Comparison of ENCODE assay signal across 10 cellular contexts in the genomic region with DNA sequence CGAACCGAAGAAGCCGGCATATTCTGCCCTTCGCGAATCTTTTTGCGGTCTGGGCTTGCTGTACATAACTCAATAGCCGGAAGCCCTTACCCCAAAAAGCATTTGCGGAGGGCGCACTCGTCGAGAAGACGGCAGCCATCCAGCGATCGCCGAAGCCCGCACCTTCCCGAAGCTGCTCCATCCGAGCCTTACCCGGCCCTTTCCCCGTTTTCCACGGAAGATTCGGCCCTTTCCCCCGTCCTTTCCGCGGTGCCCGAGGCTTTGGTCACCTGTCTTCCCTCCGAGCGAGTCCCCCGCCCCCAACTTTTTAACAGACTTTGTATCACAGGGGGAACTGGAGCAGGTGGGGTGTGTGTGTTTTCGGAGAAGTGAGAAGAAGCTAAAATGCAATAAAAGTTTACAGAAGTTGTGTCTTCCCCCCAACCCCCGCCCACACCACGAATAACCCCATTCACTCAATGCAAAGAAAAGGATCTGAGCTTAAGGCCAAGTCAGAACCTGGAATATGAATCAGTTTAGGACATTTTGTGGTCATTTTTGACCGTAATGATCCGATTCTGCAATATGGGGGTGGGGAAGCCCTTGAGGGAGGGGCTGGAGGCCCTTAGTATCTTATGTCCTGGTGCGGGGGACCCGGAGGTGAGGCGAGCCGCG.
A peak's percentile ranks its signal among the peaks of the same experiment; 100 is the strongest.
DNase-seq lines count a peak whose midpoint lies in the region; ATAC-seq and TF ChIP-seq lines count a peak whose summit lies in the region.
"Had no signal": no experiment of that assay in that cellular context is flagged by ENCODE, and none has a peak within 500 bp of the region (broad histone marks: within the 10 kb centered on the region; RNA-seq: fewer than 3 reads in every experiment).

No MANE protein-coding gene starts in this region.

- no peak overlapping the region for H3K27ac Mint-ChIP-seq in memory B cell
- no peak overlapping the region for H3K27ac Mint-ChIP-seq in type B pancreatic cell

- H3K9me3 ChIP-seq in cardiac muscle cell (ENCODE audit: low read depth): no peaks in the 10 kb centered on the region
- no peaks in the 10 kb centered on the region for H3K9me3 ChIP-seq in ascending aorta

- TF ChIP-seq CTCF in cardiac muscle cell (IDR thresholded peaks at IDR 0.05; ENCODE audit: low read depth, low read length) (no peak), ascending aorta (IDR thresholded peaks at IDR 0.05) (no peak), type B pancreatic cell (conservative IDR thresholded peaks at IDR 0.05) (no peak)

- H3K4me1 ChIP-seq in cardiac muscle cell (ENCODE audit: low read depth): peaks cover 6% of the 10 kb centered on the region
- peaks cover 2 to 14% of the 10 kb centered on the region in 2 donors for H3K4me1 ChIP-seq in ascending aorta

- H3K27me3 ChIP-seq in cardiac muscle cell (peaks cover 95% of the 10 kb centered on the region), ascending aorta (peaks cover 37% of the 10 kb centered on the region)

- H3K9me3 Mint-ChIP-seq in memory B cell (peaks cover 2% of the 10 kb centered on the region), type B pancreatic cell (no peaks in the 10 kb centered on the region)

- H3K27ac ChIP-seq in cardiac muscle cell: no peak overlapping the region
- H3K27ac ChIP-seq in ascending aorta: no peak overlapping the region

- intact Hi-C loops in Right ventricle myocardium superior (cut with DNase I) (no loop called here), ascending aorta (cut with DNase I) (no loop called here)

- H3K27me3 Mint-ChIP-seq in memory B cell (peaks cover 36% of the 10 kb centered on the region), type B pancreatic cell (peaks cover 98% of the 10 kb centered on the region)

- peaks cover 28% of the 10 kb centered on the region for H3K4me1 Mint-ChIP-seq in memory B cell
- H3K4me1 Mint-ChIP-seq in type B pancreatic cell (ENCODE audit: unreplicated experiment): peaks cover 13% of the 10 kb centered on the region

- ATAC-seq in Right ventricle myocardium superior (ENCODE audit: poor library complexity) (no peak), memory B cell (ENCODE audit: low read depth) (no peak)

- DNase-seq in cardiac muscle cell (ENCODE audit: low read depth in 1 of 2, low spot score in 1 of 2) (no peak), Right ventricle myocardium superior (no peak), ascending aorta (ENCODE audit: low spot score in 2 of 2) (no peak), memory B cell (ENCODE audit: low spot score in 2 of 2) (no peak), type B pancreatic cell (ENCODE audit: extremely low spot score, unreplicated experiment) (no peak), Ammon's horn (ENCODE audit: low spot score) (no peak), KG1 (lab: John Stamatoyannopoulos, UW) (no peak), T-helper 2 cell (no peak)
- DNase-seq: activated gamma-delta T cell; stimulated activated CD4-positive, alpha-beta T cell treated with anti-CD3 and anti-CD28 coated beads, Interleukin-4, amount 100 ng/mL, for 4 hours had no signal

- H3K36me3 Mint-ChIP-seq in memory B cell: peaks cover 1% of the 10 kb centered on the region
- H3K36me3 Mint-ChIP-seq in type B pancreatic cell: no peaks in the 10 kb centered on the region

- H3K36me3 ChIP-seq in cardiac muscle cell (no peaks in the 10 kb centered on the region), ascending aorta (no peaks in the 10 kb centered on the region)

- H3K4me3 Mint-ChIP-seq in memory B cell (peak overlapping the region; percentile 84), type B pancreatic cell (peak overlapping the region; percentile 89)

- H3K4me3 ChIP-seq in cardiac muscle cell: peak overlapping the region; percentile 50
- H3K4me3 ChIP-seq in ascending aorta: peak overlapping the region; percentile 39 to 45
